11 cellular contexts compared by ENCODE assay signal in genomic region chr18:79611040-79611681, GRCh38.
DNase-seq lines count a peak whose midpoint lies in the region; ATAC-seq lines count a peak whose summit lies in the region.
"Had no signal": no experiment of that assay in that cellular context is flagged by ENCODE, and none has a peak within 500 bp of the region (broad histone marks: within the 10 kb centered on the region; RNA-seq: fewer than 3 reads in every experiment).

No MANE protein-coding gene starts in this region.

- ATAC-seq in esophagus mucosa (peak; percentile 85), GM21447 (IDR thresholded peaks at IDR 0.05; ENCODE audit: unreplicated experiment) (no peak)
- ATAC-seq: activated T-cell treated with anti-CD3 and anti-CD28 coated beads, Interleukin-2, amount 50 U/mL, for 4 hours had no signal

- H3K4me3 ChIP-seq in mesodermal cell (ENCODE audit: extremely low read depth, insufficient read depth, low read length, poor library complexity, severe bottlenecking), result no peak overlapping the region
- H3K4me3 ChIP-seq: BLaER1 treated with 17β-estradiol and CSF1 and Interleukin-3, amounts not matched to agents 10 nM and 100 nM had no signal

- 75 to 76% methylated on average over 17 to 20 of the region's 20 CpGs for WGBS in mesodermal cell (ENCODE audit: insufficient coverage in 2 of 2), 2 experiments

- peaks cover 13% of the 10 kb centered on the region for H3K4me1 ChIP-seq in mesodermal cell (ENCODE audit: control insufficient read depth, insufficient read depth, low read length, poor library complexity, severe bottlenecking)

- peak; percentile 68 for DNase-seq in AG08395 (ENCODE audit: low spot score)
- DNase-seq in M059J (ENCODE audit: low read depth), result peak; percentile 55
- no peak for DNase-seq in activated CD4-positive, alpha-beta T cell treated with anti-CD3 and anti-CD28 coated beads, Interleukin-2, amount 50 U/mL, for 48 hours
- no peak for DNase-seq in anterior cingulate cortex (lab: John Stamatoyannopoulos, UW)
- no peak for DNase-seq in DMS79 treated with DMSO at 0.1 percent for 48 hours (lab: John Stamatoyannopoulos, UW)
- DNase-seq: activated T-cell treated with anti-CD3 and anti-CD28 coated beads, Interleukin-2, amount 50 U/mL, for 4 hours; NCI-H2081 treated with DMSO at 0.1 percent for 48 hours had no signal

- H3K36me3 ChIP-seq in mesodermal cell (ENCODE audit: control insufficient read depth, insufficient read depth, low read length), result no peaks in the 10 kb centered on the region
- H3K36me3 ChIP-seq: BLaER1 treated with 17β-estradiol and CSF1 and Interleukin-3, amounts not matched to agents 10 nM and 100 nM had no signal

- no peaks in the 10 kb centered on the region for H3K9me3 ChIP-seq in mesodermal cell (ENCODE audit: control insufficient read depth, low read length)
- H3K9me3 ChIP-seq: BLaER1 treated with 17β-estradiol and CSF1 and Interleukin-3, amounts not matched to agents 10 nM and 100 nM had no signal

- H3K27ac ChIP-seq in mesodermal cell (ENCODE audit: low read depth, low read length, severe bottlenecking), result peak overlapping the region; percentile 81
- H3K27ac ChIP-seq: BLaER1 treated with 17β-estradiol and CSF1 and Interleukin-3, amounts not matched to agents 10 nM and 100 nM had no signal

Comparison
In these comparisons a context has a peak if more than half of its experiments do, and no peak if none do; other contexts are left out.
1. DNase-seq: peak in AG08395 (single experiment) and M059J (single experiment); none in activated CD4-positive, alpha-beta T cell treated with anti-CD3 and anti-CD28 coated beads, Interleukin-2, amount 50 U/mL, for 48 hours (0 of 2), anterior cingulate cortex (0 of 58) and DMS79 treated with DMSO at 0.1 percent for 48 hours (single experiment).